Comparison of ENCODE assay signal across 34 cellular contexts in the genomic region with DNA sequence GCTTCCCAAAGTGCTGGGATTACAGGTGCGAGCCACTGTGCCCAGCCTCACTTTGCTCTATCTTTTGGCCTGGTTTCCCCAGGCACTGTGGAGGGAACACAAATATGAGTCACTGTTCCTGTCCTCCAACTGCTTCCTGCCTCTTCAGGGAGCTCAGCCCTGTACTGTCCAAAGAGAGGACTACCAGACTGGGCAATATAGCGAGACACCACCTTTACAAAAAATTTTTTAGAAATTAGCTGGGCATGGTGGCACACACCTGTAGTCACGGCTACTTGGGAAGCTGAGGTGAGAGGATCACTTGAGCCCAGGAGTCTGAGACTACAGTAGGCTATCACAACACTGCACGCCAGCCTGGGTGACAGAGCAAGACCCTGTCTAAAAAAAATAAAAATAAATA.
"Had no signal": no experiment of that assay in that cellular context is flagged by ENCODE, and none has a peak within 500 bp of the region (broad histone marks: within the 10 kb centered on the region; RNA-seq: fewer than 3 reads in every experiment).

No MANE protein-coding gene starts in this region.

- H3K27me3 ChIP-seq: body of pancreas, brain microvascular endothelial cell had no signal

- DNase-seq: activated B cell treated with CpG ODN at 0.5 μM for 24 hours; activated CD4-positive, alpha-beta memory T cell treated with anti-CD3 and anti-CD28 coated beads for 36 hours; activated CD4-positive, alpha-beta T cell treated with anti-CD3 and anti-CD28 coated beads for 4 hours; activated CD4-positive, alpha-beta T cell treated with anti-CD3 and anti-CD28 coated beads, Interleukin-2, amount 10 ng/mL, durations not matched to agents 24 days and 14 days; activated CD4-positive, alpha-beta T cell treated with anti-CD3 and anti-CD28 coated beads, Interleukin-2, amount 50 U/mL, for 1 hour; activated CD4-positive, alpha-beta T cell treated with anti-CD3 and anti-CD28 coated beads, Interleukin-2, amount 50 U/mL, for 4 hours; activated CD4-positive, CD25-positive, alpha-beta regulatory T cell treated with anti-CD3 and anti-CD28 coated beads, Interleukin-2, amount 50 U/mL, for 72 hours; activated CD8-positive, alpha-beta memory T cell treated with anti-CD3 and anti-CD28 coated beads, Interleukin-2, amount 50 U/mL, for 4 hours; activated CD8-positive, alpha-beta T cell treated with anti-CD3 and anti-CD28 coated beads for 36 hours; activated effector memory CD4-positive, alpha-beta T cell treated with anti-CD3 and anti-CD28 coated beads, Interleukin-2, amount 50 U/mL, for 16 hours; activated gamma-delta T cell treated with Interleukin-2 at 50 U/mL for 16 hours; activated naive CD4-positive, alpha-beta T cell; activated naive CD4-positive, alpha-beta T cell treated with anti-CD3 and anti-CD28 coated beads for 36 hours; activated naive CD4-positive, alpha-beta T cell treated with anti-CD3 and anti-CD28 coated beads, Interleukin-2, amount 50 U/mL, for 16 hours; activated naive CD8-positive, alpha-beta T cell treated with anti-CD3 and anti-CD28 coated beads for 36 hours; activated T-cell treated with anti-CD3 and anti-CD28 coated beads for 4 hours; activated T-cell treated with anti-CD3 and anti-CD28 coated beads, Interleukin-2, amount 50 U/mL, for 1 hour; activated T-cell treated with anti-CD3 and anti-CD28 coated beads, Interleukin-2, amount 50 U/mL, for 4 hours; activated T-cell treated with anti-CD3 and anti-CD28 coated beads, Interleukin-2, amount 50 U/mL, for 72 hours; adrenal gland; amniotic stem cell; aorta; body of pancreas; central memory CD4-positive, alpha-beta T cell; T-helper 1 cell; T-helper 2 cell; T-helper 9 cell had no signal

- H3K9me3 ChIP-seq: adrenal gland, body of pancreas, breast epithelium had no signal

- ATAC-seq: activated CD8-positive, alpha-beta T cell treated with anti-CD3 and anti-CD28 coated beads for 36 hours; activated naive CD4-positive, alpha-beta T cell treated with anti-CD3 and anti-CD28 coated beads, Interleukin-2, amount 50 U/mL, for 72 hours; activated T-cell treated with anti-CD3 and anti-CD28 coated beads, Interleukin-2, amount 50 U/mL, for 4 hours; activated T-cell treated with anti-CD3 and anti-CD28 coated beads, Interleukin-2, amount 50 U/mL, for 72 hours; activated T-helper 17 cell treated with anti-CD3 and anti-CD28 coated beads, Interleukin-2, amount 50 U/mL, for 72 hours; body of pancreas had no signal

- H3K4me3 ChIP-seq: adrenal gland, body of pancreas, breast epithelium had no signal

- H3K36me3 ChIP-seq: adrenal gland, brain microvascular endothelial cell, breast epithelium had no signal

- FAIRE-seq: astrocyte, TTC549 had no signal

- H3K4me1 ChIP-seq: adrenal gland, body of pancreas, breast epithelium had no signal

- H3K27ac ChIP-seq: adrenal gland, body of pancreas, brain microvascular endothelial cell, breast epithelium, VCaP had no signal
